Comparison of ENCODE assay signal across 7 cellular contexts in genomic region chr13:104987621-104988020, GRCh38.
"Had no signal": no experiment of that assay in that cellular context is flagged by ENCODE, and none has a peak within 500 bp of the region (broad histone marks: within the 10 kb centered on the region; RNA-seq: fewer than 3 reads in every experiment).

No MANE protein-coding gene starts in this region.

- H3K4me1 Mint-ChIP-seq: GM23338, H9 had no signal

- H3K4me3 ChIP-seq: GM23338 had no signal

- FAIRE-seq: H1, H54, HTR-8/SVneo had no signal

- H3K4me2 ChIP-seq: GM23338 had no signal

- DNase-seq: H9, HCEC 1CT, IMR-90 had no signal

- ATAC-seq: GM23338 had no signal

- H3K4me3 Mint-ChIP-seq: GM23338, H9 had no signal

- H3K9me3 Mint-ChIP-seq: GM23338, H9 had no signal
